Comparison of ENCODE assay signal across 1 cellular context in the genomic region with DNA sequence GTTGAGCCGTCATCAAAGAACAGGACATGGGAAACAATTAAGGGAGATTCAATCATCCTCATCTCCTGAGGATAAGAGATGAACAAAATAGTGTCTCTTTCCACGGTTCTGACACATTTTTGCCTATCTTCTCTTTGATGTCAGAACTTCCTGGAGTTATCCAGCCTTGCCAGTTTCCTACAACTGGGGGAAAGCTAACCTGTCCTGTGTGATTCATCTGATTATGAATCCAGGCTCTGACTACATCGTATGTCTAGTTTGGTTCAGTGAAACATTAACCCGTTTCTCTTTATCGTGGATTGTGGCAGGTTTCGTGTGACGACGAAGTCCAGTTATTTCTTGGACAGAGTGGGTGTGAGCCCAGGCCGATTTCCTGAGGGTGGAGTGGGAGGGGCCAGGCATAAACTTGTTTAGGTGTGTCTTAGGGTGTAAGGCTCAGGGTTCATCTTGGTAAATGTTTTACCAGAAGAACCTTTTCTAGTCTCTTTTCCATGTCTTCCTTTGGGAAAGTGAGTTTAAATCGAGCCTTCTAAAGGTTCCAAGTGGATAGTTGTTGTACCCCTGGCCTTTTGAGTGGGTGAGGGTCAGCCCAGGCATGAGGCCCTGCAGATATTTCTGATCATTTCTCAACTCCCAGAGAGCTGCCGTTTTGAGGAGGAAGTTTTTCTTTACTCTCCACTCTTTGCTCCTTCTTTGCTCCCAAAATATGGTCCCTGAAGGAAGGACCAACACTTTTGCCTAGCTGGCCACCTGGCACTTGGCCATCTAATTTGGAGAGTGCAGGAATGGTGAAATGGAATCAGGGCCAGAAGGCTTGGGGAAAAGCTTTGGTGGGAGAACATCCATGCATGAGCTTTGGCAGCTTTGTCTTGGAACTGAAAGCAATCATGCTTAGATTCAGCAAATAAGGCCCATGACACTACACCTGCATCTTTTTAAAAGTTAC.
A peak's percentile ranks its signal among the peaks of the same experiment; 100 is the strongest.
TF ChIP-seq lines count a peak whose summit lies in the region.

No MANE protein-coding gene starts in this region.

TF ChIP-seq in HepG2, 621 proteins besides CTCF, POLR2A, EP300 and RAD21 (continued from another document and continues in another):
- TF ChIP-seq ADNP (CRISPR knock-in tag; IDR thresholded peaks at IDR 0.05) (no peak), HNF4G (IDR thresholded peaks at IDR 0.05; ENCODE audit: borderline replicate concordance, low read depth, low read length) (peak; percentile 68; the same call in 1 of the 2 replicates), HNF4G (CRISPR knock-in tag; IDR thresholded peaks at IDR 0.05; ENCODE audit: borderline replicate concordance, low read depth) (peak; percentile 83; the same call in 1 of the 2 replicates), PHF21A (CRISPR knock-in tag; IDR thresholded peaks at IDR 0.05) (peak; percentile 98), ZNF205 (CRISPR knock-in tag; IDR thresholded peaks at IDR 0.05) (0 out of 2 replicates have a peak, but pooled peaks have one; percentile 76), WIZ (CRISPR knock-in tag; IDR thresholded peaks at IDR 0.05) (peak; percentile 24; the same call in 1 of the 2 replicates), SIX1 (CRISPR knock-in tag; IDR thresholded peaks at IDR 0.05; ENCODE audit: borderline replicate concordance) (peak; percentile 82; the same call in 1 of the 2 replicates), ZMYM3 (CRISPR knock-in tag; IDR thresholded peaks at IDR 0.05) (peak; percentile 89), TBL1XR1 (IDR thresholded peaks at IDR 0.05; ENCODE audit: borderline replicate concordance, low read length, partially characterized antibody) (peak; percentile 28), ZC3H13 (CRISPR knock-in tag; IDR thresholded peaks at IDR 0.05) (no peak), ZNF788 (CRISPR knock-in tag; IDR thresholded peaks at IDR 0.05; ENCODE audit: borderline replicate concordance) (no peak; the same call in 1 of the 2 replicates), MXI1 (IDR thresholded peaks at IDR 0.05; ENCODE audit: borderline replicate concordance, low read depth, low read length) (peak; percentile 47; the same call in 1 of the 3 replicates), RFXANK (CRISPR knock-in tag; IDR thresholded peaks at IDR 0.05) (0 out of 2 replicates have a peak, but pooled peaks have one; percentile 32), KDM4B (CRISPR knock-in tag; IDR thresholded peaks at IDR 0.05) (peak; percentile 67; the same call in 1 of the 2 replicates), ZNF781 (CRISPR knock-in tag; IDR thresholded peaks at IDR 0.05; ENCODE audit: borderline replicate concordance, not compliant biosample characterization) (peak; percentile 81), ZNF44 (CRISPR knock-in tag; IDR thresholded peaks at IDR 0.05) (peak; percentile 58; the same call in 1 of the 2 replicates), YY1 (IDR thresholded peaks at IDR 0.05; ENCODE audit: insufficient read depth, insufficient replicate concordance, low read depth, low read length) (peak; percentile 38), CENPX (CRISPR knock-in tag; IDR thresholded peaks at IDR 0.05) (no peak), MYC (CRISPR knock-in tag; IDR thresholded peaks at IDR 0.05; ENCODE audit: borderline replicate concordance) (peak; percentile 54; the same call in 1 of the 2 replicates), ZFP36L1 (CRISPR knock-in tag; IDR thresholded peaks at IDR 0.05) (peak; percentile 94; the same call in 1 of the 2 replicates), YEATS2 (CRISPR knock-in tag; IDR thresholded peaks at IDR 0.05; ENCODE audit: borderline replicate concordance) (0 out of 2 replicates have a peak, but pooled peaks have one; percentile 56), DPF2 (CRISPR knock-in tag; IDR thresholded peaks at IDR 0.05; ENCODE audit: borderline replicate concordance, low read depth) (peak; percentile 42; the same call in 1 of the 2 replicates), KLF12 (CRISPR knock-in tag; IDR thresholded peaks at IDR 0.05; ENCODE audit: borderline replicate concordance) (peak; percentile 86), ZNF761 (CRISPR knock-in tag; conservative IDR thresholded peaks at IDR 0.05) (no peak), ZSCAN20 (CRISPR knock-in tag; IDR thresholded peaks at IDR 0.05; ENCODE audit: borderline replicate concordance) (peak; percentile 75; the same call in 1 of the 2 replicates), ZNF570 (CRISPR knock-in tag; IDR thresholded peaks at IDR 0.05; ENCODE audit: borderline replicate concordance) (no peak), HOXA3 (CRISPR knock-in tag; IDR thresholded peaks at IDR 0.05) (peak; percentile 89), ZNF430 (CRISPR knock-in tag; IDR thresholded peaks at IDR 0.05) (0 out of 2 replicates have a peak, but pooled peaks have one; percentile 46), NR2F2 (IDR thresholded peaks at IDR 0.05; ENCODE audit: borderline replicate concordance, low read depth) (peak; percentile 26; the same call in 1 of the 2 replicates), KMT2B (CRISPR knock-in tag; IDR thresholded peaks at IDR 0.05) (0 out of 2 replicates have a peak, but pooled peaks have one; percentile 31), ZFY (CRISPR knock-in tag; IDR thresholded peaks at IDR 0.05) (peak; percentile 46), ZBTB21 (CRISPR knock-in tag; IDR thresholded peaks at IDR 0.05) (peak; percentile 44; the same call in 1 of the 2 replicates), SOX6 (IDR thresholded peaks at IDR 0.05) (no peak), SOX6 (CRISPR knock-in tag; IDR thresholded peaks at IDR 0.05) (peak; percentile 92), SSRP1 (CRISPR knock-in tag; IDR thresholded peaks at IDR 0.05) (peak; percentile 7; the same call in 1 of the 2 replicates), FOSL2 (CRISPR knock-in tag; IDR thresholded peaks at IDR 0.05) (peak; percentile 94), ISL2 (CRISPR knock-in tag; IDR thresholded peaks at IDR 0.05) (peak; percentile 83), TBX3 (IDR thresholded peaks at IDR 0.05; ENCODE audit: borderline replicate concordance) (peak; percentile 47; the same call in 1 of the 2 replicates), PLRG1 (conservative IDR thresholded peaks at IDR 0.05) (no peak), ZMYM4 (CRISPR knock-in tag; IDR thresholded peaks at IDR 0.05) (peak; percentile 86), JDP2 (CRISPR knock-in tag; IDR thresholded peaks at IDR 0.05; ENCODE audit: borderline replicate concordance) (no peak; the same call in 1 of the 2 replicates)
- TF ChIP-seq, protein P1, sequence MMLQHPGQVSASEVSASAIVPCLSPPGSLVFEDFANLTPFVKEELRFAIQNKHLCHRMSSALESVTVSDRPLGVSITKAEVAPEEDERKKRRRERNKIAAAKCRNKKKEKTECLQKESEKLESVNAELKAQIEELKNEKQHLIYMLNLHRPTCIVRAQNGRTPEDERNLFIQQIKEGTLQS (CRISPR knock-in tag; IDR thresholded peaks at IDR 0.05) = peak; percentile 30; the same call in 1 of the 2 replicates
- TF ChIP-seq, protein P2, sequence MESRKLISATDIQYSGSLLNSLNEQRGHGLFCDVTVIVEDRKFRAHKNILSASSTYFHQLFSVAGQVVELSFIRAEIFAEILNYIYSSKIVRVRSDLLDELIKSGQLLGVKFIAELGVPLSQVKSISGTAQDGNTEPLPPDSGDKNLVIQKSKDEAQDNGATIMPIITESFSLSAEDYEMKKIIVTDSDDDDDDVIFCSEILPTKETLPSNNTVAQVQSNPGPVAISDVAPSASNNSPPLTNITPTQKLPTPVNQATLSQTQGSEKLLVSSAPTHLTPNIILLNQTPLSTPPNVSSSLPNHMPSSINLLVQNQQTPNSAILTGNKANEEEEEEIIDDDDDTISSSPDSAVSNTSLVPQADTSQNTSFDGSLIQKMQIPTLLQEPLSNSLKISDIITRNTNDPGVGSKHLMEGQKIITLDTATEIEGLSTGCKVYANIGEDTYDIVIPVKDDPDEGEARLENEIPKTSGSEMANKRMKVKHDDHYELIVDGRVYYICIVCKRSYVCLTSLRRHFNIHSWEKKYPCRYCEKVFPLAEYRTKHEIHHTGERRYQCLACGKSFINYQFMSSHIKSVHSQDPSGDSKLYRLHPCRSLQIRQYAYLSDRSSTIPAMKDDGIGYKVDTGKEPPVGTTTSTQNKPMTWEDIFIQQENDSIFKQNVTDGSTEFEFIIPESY (CRISPR knock-in tag; IDR thresholded peaks at IDR 0.05) = peak; percentile 47; the same call in 1 of the 2 replicates
- TF ChIP-seq, protein P3, sequence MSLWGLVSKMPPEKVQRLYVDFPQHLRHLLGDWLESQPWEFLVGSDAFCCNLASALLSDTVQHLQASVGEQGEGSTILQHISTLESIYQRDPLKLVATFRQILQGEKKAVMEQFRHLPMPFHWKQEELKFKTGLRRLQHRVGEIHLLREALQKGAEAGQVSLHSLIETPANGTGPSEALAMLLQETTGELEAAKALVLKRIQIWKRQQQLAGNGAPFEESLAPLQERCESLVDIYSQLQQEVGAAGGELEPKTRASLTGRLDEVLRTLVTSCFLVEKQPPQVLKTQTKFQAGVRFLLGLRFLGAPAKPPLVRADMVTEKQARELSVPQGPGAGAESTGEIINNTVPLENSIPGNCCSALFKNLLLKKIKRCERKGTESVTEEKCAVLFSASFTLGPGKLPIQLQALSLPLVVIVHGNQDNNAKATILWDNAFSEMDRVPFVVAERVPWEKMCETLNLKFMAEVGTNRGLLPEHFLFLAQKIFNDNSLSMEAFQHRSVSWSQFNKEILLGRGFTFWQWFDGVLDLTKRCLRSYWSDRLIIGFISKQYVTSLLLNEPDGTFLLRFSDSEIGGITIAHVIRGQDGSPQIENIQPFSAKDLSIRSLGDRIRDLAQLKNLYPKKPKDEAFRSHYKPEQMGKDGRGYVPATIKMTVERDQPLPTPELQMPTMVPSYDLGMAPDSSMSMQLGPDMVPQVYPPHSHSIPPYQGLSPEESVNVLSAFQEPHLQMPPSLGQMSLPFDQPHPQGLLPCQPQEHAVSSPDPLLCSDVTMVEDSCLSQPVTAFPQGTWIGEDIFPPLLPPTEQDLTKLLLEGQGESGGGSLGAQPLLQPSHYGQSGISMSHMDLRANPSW (CRISPR knock-in tag; IDR thresholded peaks at IDR 0.05; ENCODE audit: borderline replicate concordance) = no peak
- TF ChIP-seq, protein P4, sequence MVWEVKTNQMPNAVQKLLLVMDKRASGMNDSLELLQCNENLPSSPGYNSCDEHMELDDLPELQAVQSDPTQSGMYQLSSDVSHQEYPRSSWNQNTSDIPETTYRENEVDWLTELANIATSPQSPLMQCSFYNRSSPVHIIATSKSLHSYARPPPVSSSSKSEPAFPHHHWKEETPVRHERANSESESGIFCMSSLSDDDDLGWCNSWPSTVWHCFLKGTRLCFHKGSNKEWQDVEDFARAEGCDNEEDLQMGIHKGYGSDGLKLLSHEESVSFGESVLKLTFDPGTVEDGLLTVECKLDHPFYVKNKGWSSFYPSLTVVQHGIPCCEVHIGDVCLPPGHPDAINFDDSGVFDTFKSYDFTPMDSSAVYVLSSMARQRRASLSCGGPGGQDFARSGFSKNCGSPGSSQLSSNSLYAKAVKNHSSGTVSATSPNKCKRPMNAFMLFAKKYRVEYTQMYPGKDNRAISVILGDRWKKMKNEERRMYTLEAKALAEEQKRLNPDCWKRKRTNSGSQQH (CRISPR knock-in tag; IDR thresholded peaks at IDR 0.05; ENCODE audit: low read depth) = peak; percentile 3; the same call in 1 of the 2 replicates
- TF ChIP-seq, protein P5, sequence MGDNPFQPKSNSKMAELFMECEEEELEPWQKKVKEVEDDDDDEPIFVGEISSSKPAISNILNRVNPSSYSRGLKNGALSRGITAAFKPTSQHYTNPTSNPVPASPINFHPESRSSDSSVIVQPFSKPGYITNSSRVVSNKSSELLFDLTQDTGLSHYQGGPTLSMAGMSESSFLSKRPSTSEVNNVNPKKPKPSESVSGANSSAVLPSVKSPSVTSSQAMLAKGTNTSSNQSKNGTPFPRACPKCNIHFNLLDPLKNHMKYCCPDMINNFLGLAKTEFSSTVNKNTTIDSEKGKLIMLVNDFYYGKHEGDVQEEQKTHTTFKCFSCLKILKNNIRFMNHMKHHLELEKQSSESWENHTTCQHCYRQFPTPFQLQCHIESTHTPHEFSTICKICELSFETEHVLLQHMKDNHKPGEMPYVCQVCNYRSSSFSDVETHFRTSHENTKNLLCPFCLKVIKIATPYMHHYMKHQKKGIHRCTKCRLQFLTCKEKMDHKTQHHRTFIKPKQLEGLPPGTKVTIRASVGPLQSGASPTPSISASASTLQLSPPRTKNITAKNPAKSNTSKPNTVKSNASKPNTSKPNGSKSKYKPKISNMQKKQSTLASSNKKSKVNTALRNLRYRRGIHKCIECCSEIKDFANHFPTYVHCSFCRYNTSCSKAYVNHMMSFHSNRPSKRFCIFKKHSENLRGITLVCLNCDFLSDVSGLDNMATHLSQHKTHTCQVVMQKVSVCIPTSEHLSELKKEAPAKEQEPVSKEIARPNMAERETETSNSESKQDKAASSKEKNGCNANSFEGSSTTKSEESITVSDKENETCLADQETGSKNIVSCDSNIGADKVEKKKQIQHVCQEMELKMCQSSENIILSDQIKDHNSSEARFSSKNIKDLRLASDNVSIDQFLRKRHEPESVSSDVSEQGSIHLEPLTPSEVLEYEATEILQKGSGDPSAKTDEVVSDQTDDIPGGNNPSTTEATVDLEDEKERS (CRISPR knock-in tag; IDR thresholded peaks at IDR 0.05) = peak; percentile 97
- TF ChIP-seq, protein P6, sequence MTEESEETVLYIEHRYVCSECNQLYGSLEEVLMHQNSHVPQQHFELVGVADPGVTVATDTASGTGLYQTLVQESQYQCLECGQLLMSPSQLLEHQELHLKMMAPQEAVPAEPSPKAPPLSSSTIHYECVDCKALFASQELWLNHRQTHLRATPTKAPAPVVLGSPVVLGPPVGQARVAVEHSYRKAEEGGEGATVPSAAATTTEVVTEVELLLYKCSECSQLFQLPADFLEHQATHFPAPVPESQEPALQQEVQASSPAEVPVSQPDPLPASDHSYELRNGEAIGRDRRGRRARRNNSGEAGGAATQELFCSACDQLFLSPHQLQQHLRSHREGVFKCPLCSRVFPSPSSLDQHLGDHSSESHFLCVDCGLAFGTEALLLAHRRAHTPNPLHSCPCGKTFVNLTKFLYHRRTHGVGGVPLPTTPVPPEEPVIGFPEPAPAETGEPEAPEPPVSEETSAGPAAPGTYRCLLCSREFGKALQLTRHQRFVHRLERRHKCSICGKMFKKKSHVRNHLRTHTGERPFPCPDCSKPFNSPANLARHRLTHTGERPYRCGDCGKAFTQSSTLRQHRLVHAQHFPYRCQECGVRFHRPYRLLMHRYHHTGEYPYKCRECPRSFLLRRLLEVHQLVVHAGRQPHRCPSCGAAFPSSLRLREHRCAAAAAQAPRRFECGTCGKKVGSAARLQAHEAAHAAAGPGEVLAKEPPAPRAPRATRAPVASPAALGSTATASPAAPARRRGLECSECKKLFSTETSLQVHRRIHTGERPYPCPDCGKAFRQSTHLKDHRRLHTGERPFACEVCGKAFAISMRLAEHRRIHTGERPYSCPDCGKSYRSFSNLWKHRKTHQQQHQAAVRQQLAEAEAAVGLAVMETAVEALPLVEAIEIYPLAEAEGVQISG (CRISPR knock-in tag; IDR thresholded peaks at IDR 0.05) = peak; percentile 25; the same call in 1 of the 2 replicates
- TF ChIP-seq, protein P7, sequence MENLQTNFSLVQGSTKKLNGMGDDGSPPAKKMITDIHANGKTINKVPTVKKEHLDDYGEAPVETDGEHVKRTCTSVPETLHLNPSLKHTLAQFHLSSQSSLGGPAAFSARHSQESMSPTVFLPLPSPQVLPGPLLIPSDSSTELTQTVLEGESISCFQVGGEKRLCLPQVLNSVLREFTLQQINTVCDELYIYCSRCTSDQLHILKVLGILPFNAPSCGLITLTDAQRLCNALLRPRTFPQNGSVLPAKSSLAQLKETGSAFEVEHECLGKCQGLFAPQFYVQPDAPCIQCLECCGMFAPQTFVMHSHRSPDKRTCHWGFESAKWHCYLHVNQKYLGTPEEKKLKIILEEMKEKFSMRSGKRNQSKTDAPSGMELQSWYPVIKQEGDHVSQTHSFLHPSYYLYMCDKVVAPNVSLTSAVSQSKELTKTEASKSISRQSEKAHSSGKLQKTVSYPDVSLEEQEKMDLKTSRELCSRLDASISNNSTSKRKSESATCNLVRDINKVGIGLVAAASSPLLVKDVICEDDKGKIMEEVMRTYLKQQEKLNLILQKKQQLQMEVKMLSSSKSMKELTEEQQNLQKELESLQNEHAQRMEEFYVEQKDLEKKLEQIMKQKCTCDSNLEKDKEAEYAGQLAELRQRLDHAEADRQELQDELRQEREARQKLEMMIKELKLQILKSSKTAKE (CRISPR knock-in tag; IDR thresholded peaks at IDR 0.05; ENCODE audit: borderline replicate concordance) = peak; percentile 54; the same call in 1 of the 2 replicates
